In the genomic region with DNA sequence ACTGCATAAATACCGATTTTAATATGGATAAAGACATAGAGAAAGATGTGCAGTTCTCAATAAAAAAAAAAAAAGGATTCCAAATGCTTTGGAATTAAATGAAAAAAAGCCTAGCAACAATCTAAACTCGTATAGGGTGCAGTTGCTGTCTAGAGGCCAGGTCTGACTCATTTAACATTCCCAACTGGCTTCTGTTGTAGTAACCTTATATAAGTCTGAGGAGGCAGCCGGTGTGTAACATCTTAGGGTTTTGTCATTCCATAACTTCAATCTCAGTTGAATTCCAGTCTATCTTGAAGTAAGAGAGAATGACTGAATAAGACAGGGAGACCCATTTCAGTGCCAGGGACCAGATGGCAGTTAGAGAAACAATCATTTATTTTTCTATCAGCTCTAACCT, we compare ENCODE assay signal across 15 cellular contexts. TPM values are rescaled to one million over a fixed set of nuclear protein-coding genes. Genes with fewer than 3 reads are reported as not detected.
DNase-seq lines count a peak whose midpoint lies in the region; ATAC-seq and TF ChIP-seq lines count a peak whose summit lies in the region.
"Had no signal": no experiment of that assay in that cellular context is flagged by ENCODE, and none has a peak within 500 bp of the region (broad histone marks: within the 10 kb centered on the region; RNA-seq: fewer than 3 reads in every experiment).

No MANE protein-coding gene starts in this region.

- H3K4me3 Mint-ChIP-seq in CD8-positive, alpha-beta T cell = no peak overlapping the region
- H3K4me3 Mint-ChIP-seq: activated T-cell treated with anti-CD3 and anti-CD28 coated beads, Interleukin-2, amount 50 U/mL, for 72 hours had no signal

- H3K36me3 ChIP-seq in psoas muscle (ENCODE audit: insufficient read depth in 1 of 2, low read depth in 1 of 2) = no peaks in the 10 kb centered on the region
- H3K36me3 ChIP-seq in CD8-positive, alpha-beta T cell (ENCODE audit: insufficient read depth, low read length) = no peaks in the 10 kb centered on the region
- H3K36me3 ChIP-seq: colonic mucosa, vagina had no signal

- H3K9me3 ChIP-seq in psoas muscle = no peaks in the 10 kb centered on the region
- no peaks in the 10 kb centered on the region for H3K9me3 ChIP-seq in CD8-positive, alpha-beta T cell (ENCODE audit: low read length)
- H3K9me3 ChIP-seq: colonic mucosa, vagina had no signal

- peaks cover 15% of the 10 kb centered on the region for H3K36me3 Mint-ChIP-seq in CD8-positive, alpha-beta T cell

- no peaks in the 10 kb centered on the region for H3K27me3 ChIP-seq in psoas muscle (ENCODE audit: insufficient read depth in 3 of 3, low read length in 2 of 3)
- H3K27me3 ChIP-seq in CD8-positive, alpha-beta T cell (ENCODE audit: insufficient read depth, low read length) = no peaks in the 10 kb centered on the region
- H3K27me3 ChIP-seq: colonic mucosa, vagina had no signal

- intact Hi-C loops in psoas muscle (cut with DNase I) = no loop called here
- intact Hi-C loops in CD8-positive, alpha-beta T cell (cut with DNase I, micrococcal nuclease) = no loop called here

- DNase-seq in ELR (ENCODE audit: low read depth) = peak; percentile 79
- DNase-seq in RKO (ENCODE audit: low spot score) = peak; percentile 68
- no peak for DNase-seq in psoas muscle
- DNase-seq in NCI-H1694 treated with DMSO at 0.1 percent for 48 hours (lab: John Stamatoyannopoulos, UW) = no peak
- DNase-seq in stimulated activated CD8-positive, alpha-beta memory T cell treated with anti-CD3 and anti-CD28 coated beads, Interleukin-4, amount 100 ng/mL, for 48 hours = no peak
- DNase-seq in CD8-positive, alpha-beta T cell = no peak
- DNase-seq: activated T-cell treated with anti-CD3 and anti-CD28 coated beads, Interleukin-2, amount 50 U/mL, for 72 hours; colonic mucosa; hippocampal formation; KBM-7; midbrain had no signal

- H3K27me3 Mint-ChIP-seq in CD8-positive, alpha-beta T cell (ENCODE audit: low read depth) = no peaks in the 10 kb centered on the region

- H3K27ac Mint-ChIP-seq in CD8-positive, alpha-beta T cell = no peak overlapping the region

- H3K9me3 Mint-ChIP-seq in CD8-positive, alpha-beta T cell = no peaks in the 10 kb centered on the region
- H3K9me3 Mint-ChIP-seq: activated T-cell treated with anti-CD3 and anti-CD28 coated beads, Interleukin-2, amount 50 U/mL, for 72 hours had no signal

- H3K4me1 Mint-ChIP-seq in CD8-positive, alpha-beta T cell (ENCODE audit: low read depth) = peaks cover 80% of the 10 kb centered on the region

- CTCF ChIA-PET in CD8-positive, alpha-beta T cell (lab: Charles Lee) = no interaction called here

- no peak overlapping the region for H3K27ac ChIP-seq in psoas muscle
- no peak overlapping the region for H3K27ac ChIP-seq in CD8-positive, alpha-beta T cell (ENCODE audit: low read depth, low read length)
- H3K27ac ChIP-seq: colonic mucosa, vagina had no signal

- POLR2A ChIA-PET in CD8-positive, alpha-beta T cell (lab: Charles Lee) = interaction anchor here (1.4 kb wide), 1 partner anchor 7 kb away, joined by 3 read pairs; the partner anchor contains the start of gene SERPINI1

- H3K4me3 ChIP-seq in psoas muscle = no peak overlapping the region
- no peak overlapping the region for H3K4me3 ChIP-seq in CD8-positive, alpha-beta T cell (ENCODE audit: low read depth, low read length)
- H3K4me3 ChIP-seq: colonic mucosa, vagina had no signal

- H3K4me1 ChIP-seq in psoas muscle = peaks cover 28% of the 10 kb centered on the region
- peaks cover 38% of the 10 kb centered on the region for H3K4me1 ChIP-seq in CD8-positive, alpha-beta T cell (ENCODE audit: insufficient read depth, low read length)
- H3K4me1 ChIP-seq: colonic mucosa had no signal

- TF ChIP-seq CTCF in psoas muscle (IDR thresholded peaks at IDR 0.05) = no peak
- no peak for TF ChIP-seq CTCF in CD8-positive, alpha-beta T cell (IDR thresholded peaks at IDR 0.05)

- 35 to 52% (median 48%) methylated on average over 3 of the region's 3 CpGs for WGBS in psoas muscle, 3 donors

- peak; percentile 74 for ATAC-seq in esophagus mucosa
- peak; percentile 59 to 90 (median 88) for ATAC-seq in psoas muscle
- no peak for ATAC-seq in CD8-positive, alpha-beta T cell
- no peak for ATAC-seq in GM18858 (IDR thresholded peaks at IDR 0.05; ENCODE audit: unreplicated experiment)
- ATAC-seq: activated T-cell treated with anti-CD3 and anti-CD28 coated beads, Interleukin-2, amount 50 U/mL, for 72 hours; sciatic nerve had no signal

RNA-seq across cellular contexts. Expression of gene PDCD10, which starts 6.5 kb away (rescaled TPM):
- 49.4 TPM for total RNA-seq in esophagus mucosa
- total RNA-seq in psoas muscle = 10 to 100 TPM; 16.4 to 24.5 (median 21.3) TPM
- polyA plus RNA-seq in psoas muscle = 10 to 100 TPM; 20.8 to 47.9 (median 41.5) TPM
- total RNA-seq in CD8-positive, alpha-beta T cell = 10 to 100 TPM; 24.7 to 27.6 TPM

RNA-seq across cellular contexts. Expression of gene SERPINI1, which starts 7.3 kb away (rescaled TPM):
- total RNA-seq in esophagus mucosa (1.3 TPM), psoas muscle (1 to 10 TPM; 1.8 to 3.6 (median 2.6) TPM)
- polyA plus RNA-seq in psoas muscle = 1 to 10 TPM; 1.8 to 5.0 (median 4.5) TPM
- under 1 TPM; 0.16 to 0.25 TPM for total RNA-seq in CD8-positive, alpha-beta T cell

Comparison
In these comparisons a context has a peak if more than half of its experiments do, and no peak if none do; other contexts are left out.
1. DNase-seq: peak in ELR (single experiment) and RKO (single experiment); none in psoas muscle (0 of 2), NCI-H1694 treated with DMSO at 0.1 percent for 48 hours (single experiment), stimulated activated CD8-positive, alpha-beta memory T cell treated with anti-CD3 and anti-CD28 coated beads, Interleukin-4, amount 100 ng/mL, for 48 hours (single experiment) and CD8-positive, alpha-beta T cell (0 of 7).
2. ATAC-seq: peak in esophagus mucosa (single experiment) and psoas muscle (4 of 4); none in CD8-positive, alpha-beta T cell (single experiment) and GM18858 (single experiment).